29 cellular contexts compared by ENCODE assay signal in the genomic region with DNA sequence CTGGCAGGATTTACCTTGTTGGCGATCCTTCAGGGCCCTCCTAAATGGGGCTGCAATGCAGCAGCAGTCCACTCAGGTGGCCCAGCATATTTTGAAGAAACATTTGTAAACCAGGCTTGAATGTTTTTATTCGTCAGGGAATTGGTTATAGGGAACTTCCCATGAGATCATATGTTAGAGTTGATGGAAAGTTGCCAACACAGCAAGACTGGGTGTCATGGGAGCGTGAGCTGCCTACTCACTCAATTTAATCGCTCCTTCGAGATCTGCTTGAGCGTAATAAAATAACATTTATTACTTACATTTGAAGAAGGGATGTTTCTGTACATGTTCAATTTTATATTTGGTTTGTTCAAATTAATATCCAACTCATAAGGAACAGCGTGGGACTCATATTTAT. TPM values are rescaled to one million over a fixed set of nuclear protein-coding genes. Genes with fewer than 3 reads are reported as not detected.
A peak's percentile ranks its signal among the peaks of the same experiment; 100 is the strongest.
DNase-seq lines count a peak whose midpoint lies in the region; ATAC-seq and TF ChIP-seq lines count a peak whose summit lies in the region.
"Had no signal": no experiment of that assay in that cellular context is flagged by ENCODE, and none has a peak within 500 bp of the region (broad histone marks: within the 10 kb centered on the region; RNA-seq: fewer than 3 reads in every experiment).

No MANE protein-coding gene starts in this region.

- H3K4me1 Mint-ChIP-seq in dendritic cell treated with granulocyte-macrophage colony-stimulating factor and Interleukin-4, amounts not matched to agents 40 ng/mL and 50 ng/mL, for 4 days (ENCODE audit: low read depth) = peaks cover 5% of the 10 kb centered on the region
- H3K4me1 Mint-ChIP-seq: activated CD4-positive, alpha-beta memory T cell treated with anti-CD3 and anti-CD28 coated beads, Interleukin-2, amount 10 ng/mL, durations not matched to agents 7 days and 5 days; naive B cell had no signal

- DNase-seq in Caki2 (ENCODE audit: low read depth) (peak; percentile 19), LNCaP clone FGC (ENCODE audit: low read depth) (peak; percentile 11), kidney glomerular epithelial cell (lab: John Stamatoyannopoulos, UW) (peak; percentile 80), T-helper 9 cell (no peak), DMS 273 (lab: John Stamatoyannopoulos, UW; ENCODE audit: unreplicated experiment) (no peak)
- DNase-seq: ACHN; activated CD4-positive, alpha-beta memory T cell treated with anti-CD3 and anti-CD28 coated beads, Interleukin-2, amount 10 ng/mL, durations not matched to agents 7 days and 5 days; activated CD4-positive, CD25-positive, alpha-beta regulatory T cell treated with anti-CD3 and anti-CD28 coated beads, Interleukin-2, amount 50 U/mL, for 72 hours; activated CD8-positive, alpha-beta memory T cell treated with anti-CD3 and anti-CD28 coated beads, Interleukin-2, amount 50 U/mL, for 4 hours; activated naive CD4-positive, alpha-beta T cell treated with Interleukin-2 at 50 U/mL for 16 hours; BE2C; CD8-positive, alpha-beta T cell; DMS153; GDM1; glutamatergic neuron; H9; left lung; naive B cell; NCI-H2171; NCI-H510A treated with DMSO at 0.1 percent for 48 hours; right lobe of liver; Right ventricle myocardium superior; stimulated activated CD8-positive, alpha-beta memory T cell treated with anti-CD3 and anti-CD28 coated beads, Interleukin-4, amount 100 ng/mL, for 48 hours; T-helper 2 cell; testis had no signal

- no peak for ATAC-seq in HG03432 (IDR thresholded peaks at IDR 0.05; ENCODE audit: unreplicated experiment)
- ATAC-seq: CD8-positive, alpha-beta T cell; left lung had no signal

- intact Hi-C loops in dendritic cell treated with granulocyte-macrophage colony-stimulating factor and Interleukin-4, amounts not matched to agents 40 ng/mL and 50 ng/mL, for 4 days (cut with micrococcal nuclease) = no loop called here

- H3K4me3 Mint-ChIP-seq in dendritic cell treated with granulocyte-macrophage colony-stimulating factor and Interleukin-4, amounts not matched to agents 40 ng/mL and 50 ng/mL, for 4 days = no peak overlapping the region
- H3K4me3 Mint-ChIP-seq: activated CD4-positive, alpha-beta memory T cell treated with anti-CD3 and anti-CD28 coated beads, Interleukin-2, amount 10 ng/mL, durations not matched to agents 7 days and 5 days; CD8-positive, alpha-beta T cell; H9; naive B cell; stimulated activated naive CD8-positive, alpha-beta T cell treated with anti-CD3 and anti-CD28 coated beads, Interleukin-15, Interleukin-2, amounts not matched to agents 100 ng/mL and 50 ng/mL, for 24 hours had no signal

- H3K27ac Mint-ChIP-seq in dendritic cell treated with granulocyte-macrophage colony-stimulating factor and Interleukin-4, amounts not matched to agents 40 ng/mL and 50 ng/mL, for 4 days = peak overlapping the region; percentile 46
- H3K27ac Mint-ChIP-seq: activated CD4-positive, alpha-beta memory T cell treated with anti-CD3 and anti-CD28 coated beads, Interleukin-2, amount 10 ng/mL, durations not matched to agents 7 days and 5 days; CD8-positive, alpha-beta T cell; H9; naive B cell; stimulated activated naive CD8-positive, alpha-beta T cell treated with anti-CD3 and anti-CD28 coated beads, Interleukin-15, Interleukin-2, amounts not matched to agents 100 ng/mL and 50 ng/mL, for 24 hours had no signal

- in situ Hi-C loops in Caki2 (cut with HindIII; ENCODE audit: low pct_unique_long_range_greater_than_20kb, low sequenced_read_pairs) = no loop called here

- TF ChIP-seq CTCF in LNCaP clone FGC (IDR thresholded peaks at IDR 0.05; ENCODE audit: control insufficient read depth, extremely low read depth, insufficient read depth) = no peak

- no peaks in the 10 kb centered on the region for H3K9me3 Mint-ChIP-seq in dendritic cell treated with granulocyte-macrophage colony-stimulating factor and Interleukin-4, amounts not matched to agents 40 ng/mL and 50 ng/mL, for 4 days
- H3K9me3 Mint-ChIP-seq: activated CD4-positive, alpha-beta memory T cell treated with anti-CD3 and anti-CD28 coated beads, Interleukin-2, amount 10 ng/mL, durations not matched to agents 7 days and 5 days; CD8-positive, alpha-beta T cell; H9; naive B cell; stimulated activated naive CD8-positive, alpha-beta T cell treated with anti-CD3 and anti-CD28 coated beads, Interleukin-15, Interleukin-2, amounts not matched to agents 100 ng/mL and 50 ng/mL, for 24 hours had no signal

- no peaks in the 10 kb centered on the region for H3K36me3 Mint-ChIP-seq in dendritic cell treated with granulocyte-macrophage colony-stimulating factor and Interleukin-4, amounts not matched to agents 40 ng/mL and 50 ng/mL, for 4 days (ENCODE audit: low read depth)
- H3K36me3 Mint-ChIP-seq: CD8-positive, alpha-beta T cell had no signal

- no peak overlapping the region for H3K4me3 ChIP-seq in LNCaP clone FGC (ENCODE audit: low read depth, low read length)
- H3K4me3 ChIP-seq: left lung, right lobe of liver, testis had no signal

- peaks cover 27% of the 10 kb centered on the region for H3K27me3 Mint-ChIP-seq in dendritic cell treated with granulocyte-macrophage colony-stimulating factor and Interleukin-4, amounts not matched to agents 40 ng/mL and 50 ng/mL, for 4 days

RNA-seq across cellular contexts. Expression of gene OR2AT4, which starts 19.4 kb away (rescaled TPM):
- not detected in 2 replicates for total RNA-seq in Caki2 (2014; rRNA removed; shearing (Covaris generic); ENCODE audit: low replicate concordance)
- total RNA-seq: activated CD4-positive, alpha-beta memory T cell treated with anti-CD3 and anti-CD28 coated beads, Interleukin-2, amount 10 ng/mL, durations not matched to agents 7 days and 5 days; CD8-positive, alpha-beta T cell; H9; left lung; posterior vena cava; right lobe of liver; Right ventricle myocardium superior had no signal

Comparison
In these comparisons a context has a peak if more than half of its experiments do, and no peak if none do; other contexts are left out.
1. DNase-seq: peak in Caki2 (single experiment), LNCaP clone FGC (single experiment) and kidney glomerular epithelial cell (single experiment); none in T-helper 9 cell (single experiment) and DMS 273 (single experiment).